Comparison of ENCODE assay signal across 15 cellular contexts in genomic region chr2:76169289-76169688, GRCh38.
"Had no signal": no experiment of that assay in that cellular context is flagged by ENCODE, and none has a peak within 500 bp of the region (broad histone marks: within the 10 kb centered on the region; RNA-seq: fewer than 3 reads in every experiment).

No MANE protein-coding gene starts in this region.

- DNase-seq: hypothalamus; immature natural killer cell; islet precursor cell; left ventricle myocardium inferior; mesendoderm; midbrain; mucosa of descending colon; naive thymus-derived CD4-positive, alpha-beta T cell; ovary; right lobe of liver; stimulated activated CD4-positive, alpha-beta T cell treated with anti-CD3 and anti-CD28 coated beads, Interleukin-1b, Interleukin-23, amount 100 ng/mL, for 48 hours; stimulated activated CD4-positive, alpha-beta T cell treated with anti-CD3 and anti-CD28 coated beads, Interleukin-2, amount 100 ng/mL, for 48 hours; stimulated activated CD4-positive, alpha-beta T cell treated with anti-CD3 and anti-CD28 coated beads, Interleukin-4, amount 100 ng/mL, for 4 hours; stimulated activated naive CD4-positive, alpha-beta T cell; uterus had no signal
